ENCODE assay signal across 8 cellular contexts in the genomic region with DNA sequence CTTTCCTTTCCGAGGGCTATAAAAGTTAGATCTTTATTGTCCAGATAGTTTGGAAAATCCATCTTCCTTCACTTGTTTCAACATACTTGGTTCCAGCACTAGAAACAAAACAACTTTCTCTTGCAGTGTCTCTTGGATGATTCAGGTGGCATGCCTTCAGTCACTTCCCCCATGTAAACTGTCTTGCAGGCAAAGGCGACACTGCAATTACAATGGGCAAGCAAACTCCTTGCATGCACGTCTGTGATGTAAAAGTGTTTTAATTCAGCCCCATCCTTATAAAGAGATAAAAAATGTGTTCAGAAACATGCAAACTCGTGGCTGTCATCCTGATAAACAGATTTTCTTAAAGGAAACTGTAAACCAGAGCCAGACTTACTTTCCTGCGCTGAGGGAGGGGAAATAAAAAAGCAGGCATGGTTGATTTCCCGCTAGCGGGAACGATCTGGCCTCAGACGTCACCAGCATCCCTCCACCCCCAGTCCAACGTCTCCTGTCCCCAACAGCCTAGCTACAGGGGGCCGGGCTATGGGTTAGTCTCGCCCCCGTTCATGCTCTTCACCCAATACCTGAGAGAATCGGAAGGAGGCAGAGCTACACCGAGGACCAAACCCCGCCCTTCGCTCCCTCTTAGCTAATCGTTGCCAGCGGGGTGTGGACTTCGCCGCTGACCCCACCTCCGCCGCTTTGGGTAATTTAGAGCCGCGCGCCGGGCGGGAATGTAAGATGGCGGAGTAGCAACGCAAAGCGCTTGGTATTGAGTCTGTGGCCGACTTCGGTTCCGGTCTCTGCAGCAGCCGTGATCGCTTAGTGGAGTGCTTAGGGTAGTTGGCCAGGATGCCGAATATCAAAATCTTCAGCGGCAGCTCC. TPM values are rescaled to one million over a fixed set of nuclear protein-coding genes. Genes with fewer than 3 reads are reported as not detected.
A peak's percentile ranks its signal among the peaks of the same experiment; 100 is the strongest.
DNase-seq lines count a peak whose midpoint lies in the region; ATAC-seq and TF ChIP-seq lines count a peak whose summit lies in the region.

A gene (plus strand): TSS at position 719 of the 870 bp plus-strand sequence. CDS start 119 bp downstream, at position 838.

- in situ Hi-C loops in GM23248 (cut with MboI): no loop called here

- peak within 1 kb of the TSS; percentile 91 for H3K4me2 ChIP-seq in DND-41 (ENCODE audit: insufficient read depth, low read length)
- H3K4me2 ChIP-seq in GM23248 (ENCODE audit: unreplicated experiment): peak within 1 kb of the TSS; percentile 83

- H3K4me1 Mint-ChIP-seq in activated T-helper 1 cell treated with anti-CD3 and anti-CD28 coated beads, Interleukin-12 subunit alpha, Interleukin-12 subunit beta, Interleukin-2, Interleukin-4 antibody, amounts not matched to agents 30 ng/mL and 10 ng/mL and 1 ng/mL, durations not matched to agents 14 hours and 24 hours and 36 hours (ENCODE audit: low read depth): peaks cover 30% of the 10 kb centered on the region
- H3K4me1 Mint-ChIP-seq in naive thymus-derived CD4-positive, alpha-beta T cell: peaks cover 2 to 40% (median 32%) of the 10 kb centered on the region in 7 donors
- peaks cover 4 to 5% of the 10 kb centered on the region in 2 donors for H3K4me1 Mint-ChIP-seq in stimulated activated naive B cell treated with anti-CD40 and anti-IgM and Interleukin-4, amounts not matched to agents 10 μg/mL and 1 μg/mL and 100 μg/mL, for 72 hours

- no peaks in the 10 kb centered on the region for H3K9me3 ChIP-seq in DND-41 (ENCODE audit: insufficient read depth, low read length, severe bottlenecking)
- H3K9me3 ChIP-seq in GM23248 (ENCODE audit: low read depth): no peaks in the 10 kb centered on the region
- H3K9me3 ChIP-seq in naive thymus-derived CD4-positive, alpha-beta T cell (ENCODE audit: control insufficient read depth in 2 of 3, low read length in 3 of 3): no peaks in the 10 kb centered on the region

- H3K9ac ChIP-seq in DND-41 (ENCODE audit: low read depth, low read length): peak within 1 kb of the TSS; percentile 94
- H3K9ac ChIP-seq in GM23248: peak within 1 kb of the TSS; percentile 89

- H3K27ac Mint-ChIP-seq in activated T-helper 1 cell treated with anti-CD3 and anti-CD28 coated beads, Interleukin-12 subunit alpha, Interleukin-12 subunit beta, Interleukin-2, Interleukin-4 antibody, amounts not matched to agents 30 ng/mL and 10 ng/mL and 1 ng/mL, durations not matched to agents 14 hours and 24 hours and 36 hours: peak within 1 kb of the TSS; percentile 93
- H3K27ac Mint-ChIP-seq in naive thymus-derived CD4-positive, alpha-beta T cell: peak within 1 kb of the TSS; percentile 87 to 97 (median 92)
- peak within 1 kb of the TSS; percentile 94 for H3K27ac Mint-ChIP-seq in stimulated activated naive B cell treated with anti-CD40 and anti-IgM and Interleukin-4, amounts not matched to agents 10 μg/mL and 1 μg/mL and 100 μg/mL, for 72 hours

- H4K20me1 ChIP-seq in DND-41 (ENCODE audit: insufficient read depth, low read length) (peaks cover 17% of the 10 kb centered on the region; the same call in 1 of the 2 replicates), GM23248 (ENCODE audit: insufficient read depth) (no peaks in the 10 kb centered on the region)

- H3F3A ChIP-seq in GM23248 (ENCODE audit: insufficient read depth): peaks cover 11% of the 10 kb centered on the region; the same call in 1 of the 2 replicates

- H3K4me3 Mint-ChIP-seq in activated T-helper 1 cell treated with anti-CD3 and anti-CD28 coated beads, Interleukin-12 subunit alpha, Interleukin-12 subunit beta, Interleukin-2, Interleukin-4 antibody, amounts not matched to agents 30 ng/mL and 10 ng/mL and 1 ng/mL, durations not matched to agents 14 hours and 24 hours and 36 hours: peak within 1 kb of the TSS; percentile 96
- peak within 1 kb of the TSS; percentile 79 to 97 (median 94) for H3K4me3 Mint-ChIP-seq in naive thymus-derived CD4-positive, alpha-beta T cell
- peak within 1 kb of the TSS; percentile 89 to 90 for H3K4me3 Mint-ChIP-seq in stimulated activated naive B cell treated with anti-CD40 and anti-IgM and Interleukin-4, amounts not matched to agents 10 μg/mL and 1 μg/mL and 100 μg/mL, for 72 hours

- DNase-seq in DND-41: peak; percentile 92
- peak; percentile 95 for DNase-seq in GM23248
- DNase-seq in Kasumi-1 (lab: John Stamatoyannopoulos, UW): peak; percentile 95 to 96
- DNase-seq in RPMI7951 (ENCODE audit: low read depth): peak; percentile 93
- peak; percentile 86 for DNase-seq in activated T-helper 1 cell treated with anti-CD3 and anti-CD28 coated beads, Interleukin-12 subunit alpha, Interleukin-12 subunit beta, Interleukin-2, Interleukin-4 antibody, amounts not matched to agents 30 ng/mL and 10 ng/mL and 1 ng/mL, durations not matched to agents 14 hours and 24 hours and 36 hours (ENCODE audit: low spot score)
- peak; percentile 92 for DNase-seq in fibroblast of gingiva (ENCODE audit: low read depth)
- DNase-seq in naive thymus-derived CD4-positive, alpha-beta T cell: peak; percentile 62 to 91 (median 86)
- DNase-seq in stimulated activated naive B cell treated with anti-CD40 and anti-IgM and Interleukin-4, amounts not matched to agents 10 μg/mL and 1 μg/mL and 100 μg/mL, for 72 hours: peak; percentile 85

- H3K9me2 ChIP-seq in GM23248 (ENCODE audit: insufficient read depth): no peaks in the 10 kb centered on the region

- H2AFZ ChIP-seq in DND-41 (ENCODE audit: low read depth, low read length): peak within 1 kb of the TSS; percentile 86
- peak within 1 kb of the TSS; percentile 86 for H2AFZ ChIP-seq in GM23248

- H3K4me1 ChIP-seq in DND-41 (ENCODE audit: insufficient read depth, low read length) (peaks cover 33% of the 10 kb centered on the region), GM23248 (ENCODE audit: insufficient read depth) (peaks cover 14% of the 10 kb centered on the region; the same call in 1 of the 2 replicates)
- H3K4me1 ChIP-seq in naive thymus-derived CD4-positive, alpha-beta T cell (ENCODE audit: control insufficient read depth in 2 of 2, insufficient read depth in 2 of 2, low read length in 2 of 2): peaks cover 11 to 12% of the 10 kb centered on the region in 2 donors

- H3K27ac ChIP-seq in DND-41 (ENCODE audit: low read length) (peak within 1 kb of the TSS; percentile 96), GM23248 (peak within 1 kb of the TSS; percentile 77)
- peak within 1 kb of the TSS; percentile 86 for H3K27ac ChIP-seq in naive thymus-derived CD4-positive, alpha-beta T cell (ENCODE audit: low read depth, low read length)

- H3K79me2 ChIP-seq in DND-41 (ENCODE audit: insufficient read depth, low read length) (peaks cover 47% of the 10 kb centered on the region), GM23248 (ENCODE audit: insufficient read depth) (peaks cover 44% of the 10 kb centered on the region)

- peaks cover 3% of the 10 kb centered on the region for H3K36me3 Mint-ChIP-seq in activated T-helper 1 cell treated with anti-CD3 and anti-CD28 coated beads, Interleukin-12 subunit alpha, Interleukin-12 subunit beta, Interleukin-2, Interleukin-4 antibody, amounts not matched to agents 30 ng/mL and 10 ng/mL and 1 ng/mL, durations not matched to agents 14 hours and 24 hours and 36 hours (ENCODE audit: low read depth)
- no peaks in the 10 kb centered on the region for H3K36me3 Mint-ChIP-seq in naive thymus-derived CD4-positive, alpha-beta T cell
- H3K36me3 Mint-ChIP-seq in stimulated activated naive B cell treated with anti-CD40 and anti-IgM and Interleukin-4, amounts not matched to agents 10 μg/mL and 1 μg/mL and 100 μg/mL, for 72 hours: peaks cover 0 to 4% of the 10 kb centered on the region in 2 donors

- TF ChIP-seq CTCF in DND-41 (IDR thresholded peaks at IDR 0.05; ENCODE audit: borderline replicate concordance, extremely low read depth, low read length, poor library complexity, severe bottlenecking): no peak

- WGBS in GM23248 (ENCODE audit: low coverage in 1 of 2, low lambda C conversion rate in 2 of 2, missing lambda C conversion rate in 2 of 2), 2 experiments: 0 to 2% methylated on average over 23 to 26 of the region's 38 CpGs

- H3K4me3 ChIP-seq in DND-41 (ENCODE audit: low read depth in 1 of 2, low read length in 2 of 2) (peak within 1 kb of the TSS; percentile 77 to 93), GM23248 (peak within 1 kb of the TSS; percentile 80)
- H3K4me3 ChIP-seq in naive thymus-derived CD4-positive, alpha-beta T cell (ENCODE audit: low read length): peak within 1 kb of the TSS; percentile 97

- H3K27me3 ChIP-seq in DND-41 (ENCODE audit: insufficient read depth, low read length, poor library complexity) (no peaks in the 10 kb centered on the region), GM23248 (replicated peaks; ENCODE audit: insufficient read depth) (no peaks in the 10 kb centered on the region)
- H3K27me3 ChIP-seq in naive thymus-derived CD4-positive, alpha-beta T cell (ENCODE audit: control insufficient read depth in 2 of 2, insufficient read depth in 2 of 2, low read length in 2 of 2): no peaks in the 10 kb centered on the region

- POLR2A ChIA-PET in naive thymus-derived CD4-positive, alpha-beta T cell (lab: Charles Lee): interaction anchor here (0.6 to 2.6 kb wide), 17 partner anchors 15 to 629 kb away, joined by 3 to 15 read pairs (median 5); a partner anchor contains a TSS

- 0 out of 2 replicates have a peak, but pooled peaks cover 2% of the 10 kb centered on the region for H3K36me3 ChIP-seq in DND-41 (ENCODE audit: insufficient read depth, low read length)
- no peaks in the 10 kb centered on the region for H3K36me3 ChIP-seq in GM23248 (ENCODE audit: low read depth)
- H3K36me3 ChIP-seq in naive thymus-derived CD4-positive, alpha-beta T cell (ENCODE audit: control insufficient read depth in 2 of 3, insufficient read depth in 3 of 3, low read length in 3 of 3): no peaks in the 10 kb centered on the region

- CTCF ChIA-PET in naive thymus-derived CD4-positive, alpha-beta T cell (lab: Charles Lee): interaction anchor here (0.6 to 1.1 kb wide), 4 partner anchors 28 to 639 kb away, joined by 3 to 6 read pairs (median 3); no protein-coding TSS in a partner anchor

- no peaks in the 10 kb centered on the region for H3K9me3 Mint-ChIP-seq in activated T-helper 1 cell treated with anti-CD3 and anti-CD28 coated beads, Interleukin-12 subunit alpha, Interleukin-12 subunit beta, Interleukin-2, Interleukin-4 antibody, amounts not matched to agents 30 ng/mL and 10 ng/mL and 1 ng/mL, durations not matched to agents 14 hours and 24 hours and 36 hours
- H3K9me3 Mint-ChIP-seq in naive thymus-derived CD4-positive, alpha-beta T cell: peaks cover 0 to 1% (median 0%) of the 10 kb centered on the region in 11 donors
- no peaks in the 10 kb centered on the region for H3K9me3 Mint-ChIP-seq in stimulated activated naive B cell treated with anti-CD40 and anti-IgM and Interleukin-4, amounts not matched to agents 10 μg/mL and 1 μg/mL and 100 μg/mL, for 72 hours

- intact Hi-C loops in activated T-helper 1 cell treated with anti-CD3 and anti-CD28 coated beads, Interleukin-12 subunit alpha, Interleukin-12 subunit beta, Interleukin-2, Interleukin-4 antibody, amounts not matched to agents 30 ng/mL and 10 ng/mL and 1 ng/mL, durations not matched to agents 14 hours and 24 hours and 36 hours (cut with micrococcal nuclease): loop anchor here (1.0 to 10.0 kb wide), 8 partner anchors 27 to 1146 kb away; a partner anchor contains a TSS
- intact Hi-C loops in naive thymus-derived CD4-positive, alpha-beta T cell (cut with micrococcal nuclease): loop anchor here (1.0 to 5.0 kb wide), 18 partner anchors 15 to 1909 kb away; a partner anchor contains a TSS

- peak; percentile 97 for ATAC-seq in DND-41 (ENCODE audit: insufficient read depth, low read depth)
- peak; percentile 98 for ATAC-seq in naive thymus-derived CD4-positive, alpha-beta T cell
- ATAC-seq in stimulated activated naive B cell treated with anti-CD40 and anti-IgM and Interleukin-4, amounts not matched to agents 10 μg/mL and 1 μg/mL and 100 μg/mL, for 72 hours (replicated peaks): peak; percentile 98

- H3K27me3 Mint-ChIP-seq in activated T-helper 1 cell treated with anti-CD3 and anti-CD28 coated beads, Interleukin-12 subunit alpha, Interleukin-12 subunit beta, Interleukin-2, Interleukin-4 antibody, amounts not matched to agents 30 ng/mL and 10 ng/mL and 1 ng/mL, durations not matched to agents 14 hours and 24 hours and 36 hours (ENCODE audit: insufficient read depth): no peaks in the 10 kb centered on the region
- H3K27me3 Mint-ChIP-seq in naive thymus-derived CD4-positive, alpha-beta T cell: no peaks in the 10 kb centered on the region
- H3K27me3 Mint-ChIP-seq in stimulated activated naive B cell treated with anti-CD40 and anti-IgM and Interleukin-4, amounts not matched to agents 10 μg/mL and 1 μg/mL and 100 μg/mL, for 72 hours: no peaks in the 10 kb centered on the region

RNA-seq across cellular contexts. Expression of the gene that starts here (rescaled TPM):
- 76.7 and 96.9 TPM in 2 replicates for total RNA-seq in GM23248 (2014; rRNA removed; shearing (Covaris generic))
- polyA plus RNA-seq in GM23248 (2016; fragmentation: Nextera tagmentation; extraction: Ambion mirVana): 87.7 and 92.1 TPM in 2 replicates
- total RNA-seq in RPMI7951 (2014; rRNA removed; shearing (Covaris generic)): 38.3 and 41.8 TPM in 2 replicates
- 97.9 and 101 TPM in 2 replicates for total RNA-seq in activated T-helper 1 cell treated with anti-CD3 and anti-CD28 coated beads, Interleukin-12 subunit alpha, Interleukin-12 subunit beta, Interleukin-2, Interleukin-4 antibody, amounts not matched to agents 30 ng/mL and 10 ng/mL and 1 ng/mL, durations not matched to agents 14 hours and 24 hours and 36 hours
- 10 to 100 TPM; 59.2 to 71.8 (median 62.6) TPM for total RNA-seq in naive thymus-derived CD4-positive, alpha-beta T cell
- 10 to 100 TPM; 54.7 to 56.8 TPM for polyA plus RNA-seq in naive thymus-derived CD4-positive, alpha-beta T cell

Comparison
In these comparisons a context has a peak if more than half of its experiments do, and no peak if none do; other contexts are left out.
1. Peak in every context shown above with its lines: DNase-seq, ATAC-seq, H3K4me3 ChIP-seq and H3K27ac ChIP-seq.